ENCODE assay signal across 13 cellular contexts in the genomic region with DNA sequence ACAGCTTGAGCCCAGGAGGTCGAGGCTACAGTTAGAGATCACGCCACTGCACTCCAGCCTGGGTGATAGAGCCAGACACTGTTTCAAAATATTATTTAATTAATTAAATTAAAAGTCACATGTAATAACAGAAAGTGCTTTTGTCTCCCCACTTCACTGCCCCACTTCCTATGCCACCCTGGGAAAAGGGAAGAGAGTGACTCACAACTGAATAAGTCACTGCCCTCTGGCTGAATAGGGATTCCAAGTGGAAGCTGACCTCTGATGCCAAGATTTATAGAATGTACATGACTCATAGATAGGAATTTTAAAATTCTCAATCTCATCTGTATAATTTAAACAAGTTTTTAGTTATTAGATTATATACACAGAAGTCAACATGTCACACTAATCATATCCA. TPM values are rescaled to one million over a fixed set of nuclear protein-coding genes. Genes with fewer than 3 reads are reported as not detected.
DNase-seq lines count a peak whose midpoint lies in the region; ATAC-seq and TF ChIP-seq lines count a peak whose summit lies in the region.
"Had no signal": no experiment of that assay in that cellular context is flagged by ENCODE, and none has a peak within 500 bp of the region (broad histone marks: within the 10 kb centered on the region; RNA-seq: fewer than 3 reads in every experiment).

No MANE protein-coding gene starts in this region.

- peaks cover 26 to 29% of the 10 kb centered on the region in 2 donors for H3K36me3 Mint-ChIP-seq in CD4-positive, alpha-beta memory T cell
- H3K36me3 Mint-ChIP-seq in chondrocyte (ENCODE audit: low read depth), result peaks cover 13% of the 10 kb centered on the region
- peaks cover 17 to 48% (median 26%) of the 10 kb centered on the region in 5 donors for H3K36me3 Mint-ChIP-seq in naive thymus-derived CD4-positive, alpha-beta T cell

- no peaks in the 10 kb centered on the region for H3K36me3 ChIP-seq in CD4-positive, alpha-beta memory T cell (ENCODE audit: insufficient read depth, low read length)
- peaks cover 0 to 29% (median 0%) of the 10 kb centered on the region in 3 experiments for H3K36me3 ChIP-seq in naive thymus-derived CD4-positive, alpha-beta T cell (ENCODE audit: control insufficient read depth in 2 of 3, insufficient read depth in 3 of 3, low read length in 3 of 3)
- H3K36me3 ChIP-seq in BE2C, result no peaks in the 10 kb centered on the region
- H3K36me3 ChIP-seq: neural progenitor cell had no signal

- no peak for DNase-seq in CD4-positive, alpha-beta memory T cell
- DNase-seq in M059J (ENCODE audit: low read depth) (peak; percentile 95), chondrocyte (ENCODE audit: low spot score) (no peak), DMS153 treated with DMSO at 0.1 percent for 48 hours (lab: John Stamatoyannopoulos, UW; ENCODE audit: unreplicated experiment) (no peak), DMS153 (lab: John Stamatoyannopoulos, UW) (no peak), BE2C (no peak)
- no peak for DNase-seq in naive thymus-derived CD4-positive, alpha-beta T cell
- DNase-seq: NCI-H2081, SHP77 had no signal

- no peak for ATAC-seq in naive thymus-derived CD4-positive, alpha-beta T cell
- ATAC-seq in GM21576 (IDR thresholded peaks at IDR 0.05; ENCODE audit: unreplicated experiment), result no peak

- intact Hi-C loops in CD4-positive, alpha-beta memory T cell (cut with micrococcal nuclease), result loop anchor here (5.0 kb wide), 2 partner anchors 69 to 464 kb away; partner anchors contain the start of genes ZNF808 and ZNF888
- intact Hi-C loops in naive thymus-derived CD4-positive, alpha-beta T cell (cut with micrococcal nuclease), result loop anchor here (5.0 kb wide), 2 partner anchors 94 to 206 kb away; partner anchors contain the start of gene ZNF320 (in 1 of the 2)

- peaks cover 0 to 9% of the 10 kb centered on the region in 2 donors for H3K27me3 Mint-ChIP-seq in CD4-positive, alpha-beta memory T cell
- no peaks in the 10 kb centered on the region for H3K27me3 Mint-ChIP-seq in chondrocyte (ENCODE audit: low read depth)
- peaks cover 0 to 22% (median 9%) of the 10 kb centered on the region in 5 donors for H3K27me3 Mint-ChIP-seq in naive thymus-derived CD4-positive, alpha-beta T cell

- CTCF ChIA-PET in CD4-positive, alpha-beta memory T cell (lab: Charles Lee; ENCODE audit: partially characterized antibody), result no interaction called here
- CTCF ChIA-PET in naive thymus-derived CD4-positive, alpha-beta T cell (lab: Charles Lee), result no interaction called here

- H3K9me3 ChIP-seq in CD4-positive, alpha-beta memory T cell (ENCODE audit: control insufficient read depth in 1 of 2, low read length in 2 of 2), result no peaks in the 10 kb centered on the region
- peaks cover 0 to 23% (median 0%) of the 10 kb centered on the region in 3 experiments for H3K9me3 ChIP-seq in naive thymus-derived CD4-positive, alpha-beta T cell (ENCODE audit: control insufficient read depth in 2 of 3, low read length in 3 of 3)
- H3K9me3 ChIP-seq in BE2C, result no peaks in the 10 kb centered on the region

- H3K4me1 Mint-ChIP-seq in CD4-positive, alpha-beta memory T cell, result peaks cover 3 to 23% (median 18%) of the 10 kb centered on the region in 4 donors
- peaks cover 25% of the 10 kb centered on the region for H3K4me1 Mint-ChIP-seq in chondrocyte (ENCODE audit: low read depth)
- peaks cover 8 to 26% (median 14%) of the 10 kb centered on the region in 7 donors for H3K4me1 Mint-ChIP-seq in naive thymus-derived CD4-positive, alpha-beta T cell

- POLR2A ChIA-PET in CD4-positive, alpha-beta memory T cell (lab: Charles Lee; ENCODE audit: partially characterized antibody), result no interaction called here
- POLR2A ChIA-PET in naive thymus-derived CD4-positive, alpha-beta T cell (lab: Charles Lee), result interaction anchor here (1.0 kb wide), 1 partner anchor 622 kb away, joined by 3 read pairs; the partner anchor contains the start of gene ZNF880

- peaks cover 3 to 35% (median 26%) of the 10 kb centered on the region in 8 donors for H3K9me3 Mint-ChIP-seq in CD4-positive, alpha-beta memory T cell
- H3K9me3 Mint-ChIP-seq in chondrocyte (ENCODE audit: low read depth), result peaks cover 9% of the 10 kb centered on the region
- H3K9me3 Mint-ChIP-seq in naive thymus-derived CD4-positive, alpha-beta T cell, result peaks cover 13 to 78% (median 30%) of the 10 kb centered on the region in 11 donors

- H3K27ac ChIP-seq in CD4-positive, alpha-beta memory T cell (ENCODE audit: low read depth, low read length), result no peak overlapping the region
- no peak overlapping the region for H3K27ac ChIP-seq in naive thymus-derived CD4-positive, alpha-beta T cell (ENCODE audit: low read depth, low read length)
- H3K27ac ChIP-seq: neural progenitor cell had no signal

- TF ChIP-seq CTCF in chondrocyte (IDR thresholded peaks at IDR 0.05), result no peak
- no peak for TF ChIP-seq CTCF in BE2C (IDR thresholded peaks at IDR 0.05; ENCODE audit: low read depth, low read length)

- H3K27ac Mint-ChIP-seq in CD4-positive, alpha-beta memory T cell, result peak overlapping the region in 2 of 7 donors; percentile 1 to 52
- H3K27ac Mint-ChIP-seq in chondrocyte (ENCODE audit: unreplicated experiment), result peak overlapping the region; percentile 87
- H3K27ac Mint-ChIP-seq in naive thymus-derived CD4-positive, alpha-beta T cell, result peak overlapping the region in 1 of 9 donors; percentile 24
- H3K27ac Mint-ChIP-seq: neural progenitor cell had no signal

- H3K4me1 ChIP-seq in CD4-positive, alpha-beta memory T cell (ENCODE audit: insufficient read depth, low read length), result peaks cover 14% of the 10 kb centered on the region
- H3K4me1 ChIP-seq in naive thymus-derived CD4-positive, alpha-beta T cell (ENCODE audit: control insufficient read depth in 2 of 2, insufficient read depth in 2 of 2, low read length in 2 of 2), result peaks cover 0 to 6% of the 10 kb centered on the region in 2 donors
- no peaks in the 10 kb centered on the region for H3K4me1 ChIP-seq in BE2C

- H3K27me3 ChIP-seq in CD4-positive, alpha-beta memory T cell (ENCODE audit: insufficient read depth, low read length), result no peaks in the 10 kb centered on the region
- no peaks in the 10 kb centered on the region for H3K27me3 ChIP-seq in naive thymus-derived CD4-positive, alpha-beta T cell (ENCODE audit: control insufficient read depth in 2 of 2, insufficient read depth in 2 of 2, low read length in 2 of 2)
- no peaks in the 10 kb centered on the region for H3K27me3 ChIP-seq in BE2C

- H3K4me3 ChIP-seq in CD4-positive, alpha-beta memory T cell (ENCODE audit: low read length in 2 of 2), result no peak overlapping the region
- no peak overlapping the region for H3K4me3 ChIP-seq in naive thymus-derived CD4-positive, alpha-beta T cell (ENCODE audit: low read length)
- no peak overlapping the region for H3K4me3 ChIP-seq in BE2C (ENCODE audit: low read depth, low read length)

- peak overlapping the region in 5 of 8 donors; percentile 40 to 90 (median 63) for H3K4me3 Mint-ChIP-seq in CD4-positive, alpha-beta memory T cell
- H3K4me3 Mint-ChIP-seq in chondrocyte (ENCODE audit: unreplicated experiment), result peak overlapping the region; percentile 82
- peak overlapping the region in 6 of 10 donors; percentile 20 to 92 (median 83) for H3K4me3 Mint-ChIP-seq in naive thymus-derived CD4-positive, alpha-beta T cell

RNA-seq across cellular contexts. Expression of gene ERVV-1, which starts 22.2 kb away (rescaled TPM):
- not detected for total RNA-seq in CD4-positive, alpha-beta memory T cell
- not detected for polyA plus RNA-seq in CD4-positive, alpha-beta memory T cell
- total RNA-seq in M059J (2014; rRNA removed; shearing (Covaris generic)), result not detected in 2 replicates
- not detected in 3 replicates for total RNA-seq in chondrocyte
- not detected for total RNA-seq in naive thymus-derived CD4-positive, alpha-beta T cell
- not detected for polyA plus RNA-seq in naive thymus-derived CD4-positive, alpha-beta T cell
- not detected for polyA plus RNA-seq in BE2C (2012; ENCODE audit: insufficient read depth, insufficient read length, low read depth)

RNA-seq across cellular contexts. Expression of gene ZNF816, which starts 28.8 kb away (rescaled TPM):
- 10 to 100 TPM; 26.1 to 29.6 TPM for total RNA-seq in CD4-positive, alpha-beta memory T cell
- polyA plus RNA-seq in CD4-positive, alpha-beta memory T cell, result 10 to 100 TPM in 1 of 2 donors, 1 to 10 TPM in 1; 6.5 to 19.9 TPM
- total RNA-seq in M059J (2014; rRNA removed; shearing (Covaris generic)), result 14.9 and 42.1 TPM in 2 replicates
- 8.2 to 9.3 TPM (median 8.7 TPM) in 3 replicates for total RNA-seq in chondrocyte
- 10 to 100 TPM in 3 of 5 experiments, 1 to 10 TPM in 2; 5.0 to 25.7 (median 11.0) TPM for total RNA-seq in naive thymus-derived CD4-positive, alpha-beta T cell
- 10 to 100 TPM; 14.0 to 27.7 TPM for polyA plus RNA-seq in naive thymus-derived CD4-positive, alpha-beta T cell
- polyA plus RNA-seq in BE2C (2012; ENCODE audit: insufficient read depth, insufficient read length, low read depth), result 3.6 TPM

RNA-seq across cellular contexts. Expression of gene ERVV-2, which starts 53.1 kb away (rescaled TPM):
- not detected for total RNA-seq in CD4-positive, alpha-beta memory T cell
- polyA plus RNA-seq in CD4-positive, alpha-beta memory T cell, result not detected
- not detected in 2 replicates for total RNA-seq in M059J (2014; rRNA removed; shearing (Covaris generic))
- not detected in 3 replicates for total RNA-seq in chondrocyte
- not detected for total RNA-seq in naive thymus-derived CD4-positive, alpha-beta T cell
- polyA plus RNA-seq in naive thymus-derived CD4-positive, alpha-beta T cell, result not detected
- not detected for polyA plus RNA-seq in BE2C (2012; ENCODE audit: insufficient read depth, insufficient read length, low read depth)
- total RNA-seq: ureter had no signal
- polyA plus RNA-seq: adipose tissue had no signal
